In the genomic region with DNA sequence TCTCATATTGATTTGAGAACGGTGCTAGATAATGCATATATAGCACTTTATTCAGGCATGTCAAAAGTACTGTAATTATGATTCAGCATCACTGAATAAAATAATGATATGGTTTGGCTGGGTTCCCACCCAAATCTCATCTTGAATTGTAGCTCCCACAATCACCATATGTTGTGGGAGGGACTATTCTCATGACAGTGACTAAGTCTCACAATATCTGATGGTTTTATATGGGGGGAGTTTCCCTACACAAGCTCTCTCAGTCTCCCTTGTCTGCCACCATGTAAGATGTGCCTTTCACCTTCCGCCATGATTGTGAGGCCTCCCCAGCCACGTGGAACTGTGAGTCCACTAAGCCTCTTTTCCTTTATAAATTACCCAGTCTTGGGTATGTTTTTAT, we compare ENCODE assay signal across 31 cellular contexts. TPM values are rescaled to one million over a fixed set of nuclear protein-coding genes. Genes with fewer than 3 reads are reported as not detected.
"Had no signal": no experiment of that assay in that cellular context is flagged by ENCODE, and none has a peak within 500 bp of the region (broad histone marks: within the 10 kb centered on the region; RNA-seq: fewer than 3 reads in every experiment).

No MANE protein-coding gene starts in this region.

- H3K4me3 ChIP-seq: colonic mucosa, esophagus squamous epithelium, gastrocnemius medialis, heart right ventricle, left lung, lower lobe of right lung, mucosa of descending colon had no signal

- H3K9me3 ChIP-seq: colonic mucosa, esophagus squamous epithelium, gastrocnemius medialis, heart right ventricle, left lung, lower lobe of right lung, mucosa of descending colon had no signal

- DNase-seq: colonic mucosa; cortex of kidney; effector CD8-positive, alpha-beta T cell; effector memory CD8-positive, alpha-beta T cell; endodermal cell; erythroblast; esophagus squamous epithelium; foreskin fibroblast; foreskin melanocyte; gastrocnemius medialis; glutamatergic neuron; head of caudate nucleus; heart right ventricle; hippocampal formation; left cardiac atrium; left lung; left ventricle myocardium superior; lower lobe of right lung; mesenchymal stem cell; mucosa of descending colon had no signal

- FAIRE-seq: endometrium, islet of Langerhans, keratinocyte had no signal

- H3K27ac Mint-ChIP-seq: dendritic cell treated with granulocyte-macrophage colony-stimulating factor and Interleukin-4, amounts not matched to agents 40 ng/mL and 50 ng/mL, for 4 days; effector memory CD8-positive, alpha-beta T cell; endodermal cell; mesothelial cell of epicardium had no signal

- H3K36me3 ChIP-seq: colonic mucosa, esophagus squamous epithelium, gastrocnemius medialis, heart right ventricle, left lung, lower lobe of right lung had no signal

- ATAC-seq: effector memory CD8-positive, alpha-beta T cell; esophagus mucosa; gastrocnemius medialis; heart right ventricle; left cardiac atrium; left lung; left ventricle myocardium superior; lower lobe of right lung; mucosa of descending colon had no signal

- H3K27me3 Mint-ChIP-seq: dendritic cell treated with granulocyte-macrophage colony-stimulating factor and Interleukin-4, amounts not matched to agents 40 ng/mL and 50 ng/mL, for 4 days had no signal

- H3K4me1 ChIP-seq: colonic mucosa, esophagus squamous epithelium, gastrocnemius medialis, heart right ventricle, left lung, lower lobe of right lung had no signal

- H3K9me3 Mint-ChIP-seq: dendritic cell treated with granulocyte-macrophage colony-stimulating factor and Interleukin-4, amounts not matched to agents 40 ng/mL and 50 ng/mL, for 4 days; effector memory CD8-positive, alpha-beta T cell; mesothelial cell of epicardium had no signal

- H3K36me3 Mint-ChIP-seq: mesothelial cell of epicardium had no signal

- H3K27me3 ChIP-seq: colonic mucosa, esophagus squamous epithelium, gastrocnemius medialis, heart right ventricle, left lung had no signal

- H3K4me3 Mint-ChIP-seq: dendritic cell treated with granulocyte-macrophage colony-stimulating factor and Interleukin-4, amounts not matched to agents 40 ng/mL and 50 ng/mL, for 4 days; effector memory CD8-positive, alpha-beta T cell; endodermal cell; mesothelial cell of epicardium had no signal

- H3K4me1 Mint-ChIP-seq: mesothelial cell of epicardium had no signal

- H3K27ac ChIP-seq: colonic mucosa, epithelial cell of prostate, esophagus squamous epithelium, gastrocnemius medialis, heart right ventricle, left lung, lower lobe of right lung had no signal

RNA-seq across cellular contexts. Expression of gene ABCC11, which starts 28.9 kb away (rescaled TPM):
- total RNA-seq: colonic mucosa, dermis microvascular lymphatic vessel endothelial cell, glomerular endothelial cell, kidney epithelial cell, left cardiac atrium, left ventricle myocardium superior, lower lobe of right lung, myocyte had no signal
